In the genomic region with DNA sequence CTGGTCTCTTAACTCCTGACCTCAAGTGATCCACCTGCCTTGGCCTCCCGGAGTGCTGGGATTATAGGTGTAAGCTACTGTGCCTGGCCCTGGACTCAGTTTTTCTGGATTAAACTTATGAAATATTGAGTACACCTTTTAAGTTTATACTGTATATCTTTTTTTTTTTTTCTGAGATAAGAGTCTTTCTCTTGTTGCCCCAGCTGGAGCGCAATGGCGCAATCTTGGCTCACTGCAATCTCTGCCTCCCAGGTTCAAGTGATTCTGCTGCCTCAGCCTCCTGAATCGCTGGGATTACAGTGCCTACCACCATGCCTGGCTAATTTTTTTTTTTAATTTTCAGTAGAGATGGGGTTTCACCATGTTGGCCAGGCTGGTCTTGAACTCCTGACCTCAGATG, we compare ENCODE assay signal across 2 cellular contexts.
A peak's percentile ranks its signal among the peaks of the same experiment; 100 is the strongest.
TF ChIP-seq lines count a peak whose summit lies in the region.
"Not testable (repeated sequence)": the region's sequence is repeated elsewhere in the genome, so short reads cannot be mapped to it uniquely, and the experiment has no call there.

No MANE protein-coding gene starts in this region.

TF ChIP-seq in IMR-90, 13 proteins besides CTCF, POLR2A, EP300 and RAD21:
- 0 out of 2 replicates have a peak, but pooled peaks have one; percentile 20 for TF ChIP-seq CEBPB (IDR thresholded peaks at IDR 0.05; ENCODE audit: low read depth, low read length)

TF ChIP-seq in K562, 482 proteins besides CTCF, POLR2A, EP300 and RAD21:
- not testable (repeated sequence) for TF ChIP-seq CEBPG (CRISPR knock-in tag; IDR thresholded peaks at IDR 0.05)
- TF ChIP-seq CEBPG (tag; conservative IDR thresholded peaks at IDR 0.05 in 1 of 2, IDR thresholded peaks at IDR 0.05 in 1 of 2) (peak in 1 of 2 experiments; percentile 52; a peak in 1 of 4 replicates), CEBPB (tag; IDR thresholded peaks at IDR 0.05) (peak; percentile 67), CBFA2T2 (conservative IDR thresholded peaks at IDR 0.05) (0 out of 2 replicates have a peak, but pooled peaks have one; percentile 3), CBFA2T3 (IDR thresholded peaks at IDR 0.05) (0 out of 2 replicates have a peak, but pooled peaks have one; percentile 13)
